In genomic region chr6:111662192-111662793, GRCh38 we compare ENCODE assay signal across 17 cellular contexts. TPM values are rescaled to one million over a fixed set of nuclear protein-coding genes. Genes with fewer than 3 reads are reported as not detected.
DNase-seq lines count a peak whose midpoint lies in the region; ATAC-seq and TF ChIP-seq lines count a peak whose summit lies in the region.
"Had no signal": no experiment of that assay in that cellular context is flagged by ENCODE, and none has a peak within 500 bp of the region (broad histone marks: within the 10 kb centered on the region; RNA-seq: fewer than 3 reads in every experiment).

No MANE protein-coding gene starts in this region.

- H3K4me1 Mint-ChIP-seq in activated T-cell treated with anti-CD3 and anti-CD28 coated beads, Interleukin-2, amount 50 U/mL, for 24 hours (ENCODE audit: low read depth), result peaks cover 3% of the 10 kb centered on the region
- H3K4me1 Mint-ChIP-seq in mesothelial cell of epicardium, result peaks cover 41% of the 10 kb centered on the region
- H3K4me1 Mint-ChIP-seq: activated B cell treated with CpG ODN at 0.5 μM for 24 hours had no signal

- H3K27me3 ChIP-seq in thoracic aorta (replicated peaks; ENCODE audit: insufficient read depth) (no peaks in the 10 kb centered on the region), MG63 (no peaks in the 10 kb centered on the region)

- TF ChIP-seq CTCF in mesothelial cell of epicardium (IDR thresholded peaks at IDR 0.05; ENCODE audit: unreplicated experiment) (no peak), thoracic aorta (IDR thresholded peaks at IDR 0.05) (no peak)

- no peak overlapping the region for H3K4me3 Mint-ChIP-seq in activated T-cell treated with anti-CD3 and anti-CD28 coated beads, Interleukin-2, amount 50 U/mL, for 24 hours
- no peak overlapping the region for H3K4me3 Mint-ChIP-seq in mesothelial cell of epicardium
- H3K4me3 Mint-ChIP-seq: activated B cell treated with CpG ODN at 0.5 μM for 24 hours; activated naive CD8-positive, alpha-beta T cell treated with anti-CD3 and anti-CD28 coated beads, Interleukin-2, amount 10 ng/mL, durations not matched to agents 7 days and 5 days had no signal

- H3K36me3 ChIP-seq in thoracic aorta (no peaks in the 10 kb centered on the region), MG63 (no peaks in the 10 kb centered on the region)

- H3K9me3 Mint-ChIP-seq in activated T-cell treated with anti-CD3 and anti-CD28 coated beads, Interleukin-2, amount 50 U/mL, for 24 hours, result no peaks in the 10 kb centered on the region
- no peaks in the 10 kb centered on the region for H3K9me3 Mint-ChIP-seq in mesothelial cell of epicardium
- H3K9me3 Mint-ChIP-seq: activated B cell treated with CpG ODN at 0.5 μM for 24 hours; activated naive CD8-positive, alpha-beta T cell treated with anti-CD3 and anti-CD28 coated beads, Interleukin-2, amount 10 ng/mL, durations not matched to agents 7 days and 5 days; endodermal cell had no signal

- H3K36me3 Mint-ChIP-seq in activated T-cell treated with anti-CD3 and anti-CD28 coated beads, Interleukin-2, amount 50 U/mL, for 24 hours (ENCODE audit: low read depth), result peaks cover 72% of the 10 kb centered on the region
- peaks cover 9% of the 10 kb centered on the region for H3K36me3 Mint-ChIP-seq in mesothelial cell of epicardium

- peak overlapping the region; percentile 42 for H3K27ac ChIP-seq in caudate nucleus (ENCODE audit: low read depth, low read length)
- peak overlapping the region; percentile 77 to 80 for H3K27ac ChIP-seq in thoracic aorta
- H3K27ac ChIP-seq: A549 had no signal

- no peak overlapping the region for H3K4me3 ChIP-seq in thoracic aorta
- no peak overlapping the region for H3K4me3 ChIP-seq in MG63
- H3K4me3 ChIP-seq: A549 had no signal

- DNase-seq in activated T-cell treated with anti-CD3 and anti-CD28 coated beads, Interleukin-2, amount 50 U/mL, for 24 hours, result no peak
- no peak for DNase-seq in activated T-cell treated with anti-CD3 and anti-CD28 coated beads, Interleukin-2, amount 50 U/mL, for 48 hours
- no peak for DNase-seq in caudate nucleus (lab: John Stamatoyannopoulos, UW)
- no peak for DNase-seq in mesothelial cell of epicardium (ENCODE audit: low spot score in 2 of 2, unreplicated experiment in 2 of 2)
- DNase-seq in thoracic aorta (ENCODE audit: low spot score), result no peak
- no peak for DNase-seq in NCI-H2029 treated with DMSO at 0.1 percent for 48 hours (lab: John Stamatoyannopoulos, UW)
- no peak for DNase-seq in MG63
- DNase-seq: activated B cell treated with CpG ODN at 0.5 μM for 24 hours; activated naive CD8-positive, alpha-beta T cell treated with anti-CD3 and anti-CD28 coated beads, Interleukin-2, amount 10 ng/mL, durations not matched to agents 7 days and 5 days; EL; NCI-H446 treated with DMSO at 0.1 percent for 48 hours; occipital lobe; SIG-M5; stimulated activated CD4-positive, alpha-beta T cell treated with anti-CD3 and anti-CD28 coated beads, Interleukin-2, amount 100 ng/mL, for 48 hours had no signal

- H3K4me1 ChIP-seq in thoracic aorta (ENCODE audit: control insufficient read depth in 1 of 2, low read depth in 2 of 2), result peaks cover 31 to 74% of the 10 kb centered on the region in 2 donors

- H3K27me3 Mint-ChIP-seq in activated T-cell treated with anti-CD3 and anti-CD28 coated beads, Interleukin-2, amount 50 U/mL, for 24 hours, result no peaks in the 10 kb centered on the region
- H3K27me3 Mint-ChIP-seq in mesothelial cell of epicardium (ENCODE audit: low read depth), result no peaks in the 10 kb centered on the region
- H3K27me3 Mint-ChIP-seq: activated B cell treated with CpG ODN at 0.5 μM for 24 hours; activated naive CD8-positive, alpha-beta T cell treated with anti-CD3 and anti-CD28 coated beads, Interleukin-2, amount 10 ng/mL, durations not matched to agents 7 days and 5 days had no signal

- peak overlapping the region; percentile 85 for H3K27ac Mint-ChIP-seq in activated T-cell treated with anti-CD3 and anti-CD28 coated beads, Interleukin-2, amount 50 U/mL, for 24 hours
- peak overlapping the region; percentile 55 for H3K27ac Mint-ChIP-seq in mesothelial cell of epicardium
- H3K27ac Mint-ChIP-seq: activated B cell treated with CpG ODN at 0.5 μM for 24 hours; activated naive CD8-positive, alpha-beta T cell treated with anti-CD3 and anti-CD28 coated beads, Interleukin-2, amount 10 ng/mL, durations not matched to agents 7 days and 5 days had no signal

- ATAC-seq in thoracic aorta (ENCODE audit: insufficient number of reproducible peaks, low FRiP score, low read depth) (no peak), HG03045 (IDR thresholded peaks at IDR 0.05; ENCODE audit: unreplicated experiment) (no peak)
- ATAC-seq: A549 had no signal

- no peaks in the 10 kb centered on the region for H3K9me3 ChIP-seq in thoracic aorta
- no peaks in the 10 kb centered on the region for H3K9me3 ChIP-seq in MG63
- H3K9me3 ChIP-seq: A549 had no signal

RNA-seq across cellular contexts. Expression of gene TRAF3IP2, which starts 56.6 kb away (rescaled TPM):
- total RNA-seq in mesothelial cell of epicardium (29.9 to 32.0 TPM (median 30.5 TPM) in 3 replicates), thoracic aorta (10 to 100 TPM; 11.8 to 32.2 TPM)
- total RNA-seq in MG63 (2014; rRNA removed; shearing (Covaris generic); ENCODE audit: low replicate concordance), result 12.6 and 20.3 TPM in 2 replicates
